Comparison of ENCODE assay signal across 27 cellular contexts in the genomic region with DNA sequence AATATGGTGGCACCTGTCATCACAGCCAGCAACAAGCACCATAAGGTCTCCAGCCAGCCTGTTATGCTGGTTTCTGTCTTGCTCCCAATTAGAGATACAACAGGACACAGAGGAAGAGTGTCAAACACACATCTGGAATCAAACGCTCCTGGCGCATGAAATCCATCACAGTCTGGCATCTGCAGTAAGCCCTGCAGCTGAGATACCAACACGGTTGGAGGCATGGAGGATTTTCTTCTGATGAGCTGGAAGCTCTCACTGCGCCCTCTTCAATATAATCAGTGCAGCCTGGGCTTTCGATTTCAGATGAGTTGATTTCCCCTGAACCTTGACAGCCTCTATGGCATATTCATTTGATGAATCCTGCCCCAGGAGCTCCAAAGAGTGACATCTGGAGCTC.
"Had no signal": no experiment of that assay in that cellular context is flagged by ENCODE, and none has a peak within 500 bp of the region (broad histone marks: within the 10 kb centered on the region; RNA-seq: fewer than 3 reads in every experiment).

No MANE protein-coding gene starts in this region.

- H3K4me1 Mint-ChIP-seq: activated B cell treated with CpG ODN at 0.5 μM for 24 hours; activated naive CD4-positive, alpha-beta T cell treated with anti-CD3 and anti-CD28 coated beads, Interleukin-2, amount 50 U/mL, for 24 hours; activated naive CD8-positive, alpha-beta T cell treated with anti-CD3 and anti-CD28 coated beads, Interleukin-2, amount 50 U/mL, for 24 hours; memory B cell; naive thymus-derived CD8-positive, alpha-beta T cell; neural crest cell had no signal

- H3K27ac Mint-ChIP-seq: activated B cell treated with CpG ODN at 0.5 μM for 24 hours; activated CD8-positive, alpha-beta T cell treated with anti-CD3 and anti-CD28 coated beads for 36 hours; activated naive CD4-positive, alpha-beta T cell treated with anti-CD3 and anti-CD28 coated beads, Interleukin-2, amount 50 U/mL, for 24 hours; activated naive CD8-positive, alpha-beta T cell treated with anti-CD3 and anti-CD28 coated beads, Interleukin-2, amount 50 U/mL, for 24 hours; activated T-helper 2 cell treated with anti-CD3 and anti-CD28 coated beads, Interferon-gamma antibody, Interleukin-2, Interleukin-4, amounts not matched to agents 10 μg/mL and 5 μg/mL and 100 μg/mL, durations not matched to agents 14 hours and 24 hours and 36 hours; dendritic cell treated with granulocyte-macrophage colony-stimulating factor and Interleukin-4, amounts not matched to agents 40 ng/mL and 50 ng/mL, for 4 days had no signal

- H3K36me3 ChIP-seq: gastrocnemius medialis, right atrium auricular region, uterus had no signal

- ATAC-seq: activated CD8-positive, alpha-beta T cell treated with anti-CD3 and anti-CD28 coated beads for 36 hours; activated naive CD8-positive, alpha-beta T cell treated with anti-CD3 and anti-CD28 coated beads, Interleukin-2, amount 50 U/mL, for 24 hours; gastrocnemius medialis; naive thymus-derived CD8-positive, alpha-beta T cell; stimulated activated naive CD8-positive, alpha-beta T cell treated with anti-CD3 and anti-CD28 coated beads, Interleukin-15, Interleukin-2, amounts not matched to agents 100 U/mL and 50 U/mL, for 24 hours had no signal

- H3K27ac ChIP-seq: esophagus muscularis mucosa, gastrocnemius medialis, parathyroid adenoma, right atrium auricular region, thoracic aorta, uterus had no signal

- DNase-seq: activated B cell treated with CpG ODN at 0.5 μM for 24 hours; activated CD4-positive, alpha-beta T cell treated with anti-CD3 and anti-CD28 coated beads, Interleukin-2, amount 50 U/mL, for 1 hour; activated CD8-positive, alpha-beta T cell treated with anti-CD3 and anti-CD28 coated beads for 36 hours; activated naive CD8-positive, alpha-beta T cell treated with anti-CD3 and anti-CD28 coated beads, Interleukin-2, amount 50 U/mL, for 24 hours; activated T-cell treated with anti-CD3 and anti-CD28 coated beads, Interleukin-2, amount 50 U/mL, for 48 hours; amygdala; central memory CD4-positive, alpha-beta T cell; effector CD4-positive, alpha-beta T cell; glutamatergic neuron; naive thymus-derived CD8-positive, alpha-beta T cell; nucleus accumbens; stimulated activated CD4-positive, alpha-beta T cell treated with anti-CD3 and anti-CD28 coated beads, Interleukin-2, amount 100 ng/mL, for 48 hours; stimulated activated naive CD8-positive, alpha-beta T cell treated with anti-CD3 and anti-CD28 coated beads, Interleukin-15, Interleukin-2, amounts not matched to agents 100 U/mL and 50 U/mL, for 24 hours; T-helper 2 cell; uterus had no signal

- H3K4me3 Mint-ChIP-seq: activated B cell treated with CpG ODN at 0.5 μM for 24 hours; activated CD8-positive, alpha-beta T cell treated with anti-CD3 and anti-CD28 coated beads for 36 hours; activated naive CD4-positive, alpha-beta T cell treated with anti-CD3 and anti-CD28 coated beads, Interleukin-2, amount 50 U/mL, for 24 hours; activated naive CD8-positive, alpha-beta T cell treated with anti-CD3 and anti-CD28 coated beads, Interleukin-2, amount 50 U/mL, for 24 hours; dendritic cell treated with granulocyte-macrophage colony-stimulating factor and Interleukin-4, amounts not matched to agents 40 ng/mL and 50 ng/mL, for 4 days; memory B cell; naive thymus-derived CD8-positive, alpha-beta T cell; type B pancreatic cell had no signal

- FAIRE-seq: islet of Langerhans had no signal

- H3K9ac ChIP-seq: parathyroid adenoma had no signal

- H2AFZ ChIP-seq: parathyroid adenoma had no signal

- H3K36me3 Mint-ChIP-seq: activated naive CD4-positive, alpha-beta T cell treated with anti-CD3 and anti-CD28 coated beads, Interleukin-2, amount 50 U/mL, for 24 hours; memory B cell; type B pancreatic cell had no signal

- H3K9me3 Mint-ChIP-seq: activated B cell treated with CpG ODN at 0.5 μM for 24 hours; activated CD8-positive, alpha-beta T cell treated with anti-CD3 and anti-CD28 coated beads for 36 hours; activated naive CD4-positive, alpha-beta T cell treated with anti-CD3 and anti-CD28 coated beads, Interleukin-2, amount 50 U/mL, for 24 hours; activated naive CD8-positive, alpha-beta T cell treated with anti-CD3 and anti-CD28 coated beads, Interleukin-2, amount 50 U/mL, for 24 hours; activated T-helper 2 cell treated with anti-CD3 and anti-CD28 coated beads, Interferon-gamma antibody, Interleukin-2, Interleukin-4, amounts not matched to agents 10 μg/mL and 5 μg/mL and 100 μg/mL, durations not matched to agents 14 hours and 24 hours and 36 hours; dendritic cell treated with granulocyte-macrophage colony-stimulating factor and Interleukin-4, amounts not matched to agents 40 ng/mL and 50 ng/mL, for 4 days; naive thymus-derived CD8-positive, alpha-beta T cell; neural crest cell; type B pancreatic cell had no signal

- H3K4me1 ChIP-seq: esophagus muscularis mucosa, parathyroid adenoma, right atrium auricular region, uterus had no signal

- H3K27me3 ChIP-seq: right atrium auricular region, uterus had no signal

- H3K27me3 Mint-ChIP-seq: activated naive CD4-positive, alpha-beta T cell treated with anti-CD3 and anti-CD28 coated beads, Interleukin-2, amount 50 U/mL, for 24 hours; activated naive CD8-positive, alpha-beta T cell treated with anti-CD3 and anti-CD28 coated beads, Interleukin-2, amount 50 U/mL, for 24 hours had no signal

- H3K9me3 ChIP-seq: esophagus muscularis mucosa, gastrocnemius medialis, right atrium auricular region, thoracic aorta, uterus had no signal

- H3K79me2 ChIP-seq: parathyroid adenoma had no signal

- H3K4me3 ChIP-seq: esophagus muscularis mucosa, gastrocnemius medialis, right atrium auricular region, thoracic aorta, uterus had no signal
